ENCODE assay signal across 37 cellular contexts in the genomic region with DNA sequence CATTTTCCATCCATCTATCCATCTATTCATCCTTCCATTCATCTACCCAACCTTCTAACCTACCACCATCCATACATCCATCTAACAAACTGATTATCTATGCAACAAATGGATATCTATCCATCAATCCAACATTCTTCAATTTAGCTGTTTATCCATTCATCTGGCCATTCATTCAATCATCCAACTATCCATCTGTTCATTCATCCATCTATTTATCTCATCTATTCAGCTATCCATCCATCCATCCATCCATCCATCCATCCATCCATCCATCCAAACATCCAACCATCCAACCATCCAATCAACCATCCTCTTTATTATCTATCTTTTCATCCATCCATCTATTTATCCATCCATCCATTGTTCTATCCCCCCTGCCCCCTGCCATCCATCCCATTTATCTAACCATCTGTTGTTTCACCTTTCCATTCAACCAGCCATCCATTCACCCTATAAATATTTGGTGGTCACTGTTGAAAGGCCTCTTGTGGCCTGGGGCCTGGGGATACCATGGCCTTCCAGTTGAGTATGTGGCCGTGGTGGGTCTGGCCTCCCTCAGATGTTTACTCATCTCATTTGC.
"Had no signal": no experiment of that assay in that cellular context is flagged by ENCODE, and none has a peak within 500 bp of the region (broad histone marks: within the 10 kb centered on the region; RNA-seq: fewer than 3 reads in every experiment).

No MANE protein-coding gene starts in this region.

- H3K27me3 ChIP-seq: ascending aorta, cardiac muscle cell had no signal

- H3K9me3 ChIP-seq: ascending aorta had no signal

- H3K27me3 Mint-ChIP-seq: activated B cell treated with CpG ODN at 0.5 μM for 24 hours; activated CD4-positive, alpha-beta memory T cell treated with anti-CD3 and anti-CD28 coated beads for 36 hours; activated CD4-positive, alpha-beta T cell treated with anti-CD3 and anti-CD28 coated beads, Interleukin-2, amount 10 ng/mL, durations not matched to agents 24 days and 14 days; activated CD8-positive, alpha-beta T cell treated with anti-CD3 and anti-CD28 coated beads for 36 hours; activated naive CD4-positive, alpha-beta T cell treated with anti-CD3 and anti-CD28 coated beads, Interleukin-2, amount 10 ng/mL, durations not matched to agents 7 days and 5 days; activated naive CD4-positive, alpha-beta T cell treated with anti-CD3 and anti-CD28 coated beads, Interleukin-2, amount 50 U/mL, for 24 hours; activated naive CD8-positive, alpha-beta T cell; activated naive CD8-positive, alpha-beta T cell treated with anti-CD3 and anti-CD28 coated beads, Interleukin-2, amount 10 ng/mL, durations not matched to agents 7 days and 5 days; activated naive CD8-positive, alpha-beta T cell treated with anti-CD3 and anti-CD28 coated beads, Interleukin-2, amount 50 U/mL, for 24 hours; brain; central memory CD8-positive, alpha-beta T cell had no signal

- H3K27ac Mint-ChIP-seq: activated B cell treated with CpG ODN at 0.5 μM for 24 hours; activated CD4-positive, alpha-beta memory T cell treated with anti-CD3 and anti-CD28 coated beads for 36 hours; activated CD4-positive, alpha-beta T cell treated with anti-CD3 and anti-CD28 coated beads, Interleukin-2, amount 10 ng/mL, durations not matched to agents 24 days and 14 days; activated CD8-positive, alpha-beta T cell treated with anti-CD3 and anti-CD28 coated beads for 36 hours; activated naive CD4-positive, alpha-beta T cell treated with anti-CD3 and anti-CD28 coated beads, Interleukin-2, amount 10 ng/mL, durations not matched to agents 7 days and 5 days; activated naive CD4-positive, alpha-beta T cell treated with anti-CD3 and anti-CD28 coated beads, Interleukin-2, amount 50 U/mL, for 24 hours; activated naive CD8-positive, alpha-beta T cell; activated naive CD8-positive, alpha-beta T cell treated with anti-CD3 and anti-CD28 coated beads, Interleukin-2, amount 10 ng/mL, durations not matched to agents 7 days and 5 days; activated naive CD8-positive, alpha-beta T cell treated with anti-CD3 and anti-CD28 coated beads, Interleukin-2, amount 50 U/mL, for 24 hours; activated T-cell treated with anti-CD3 and anti-CD28 coated beads, Interleukin-2, amount 50 U/mL, for 72 hours; activated T-helper 1 cell treated with anti-CD3 and anti-CD28 coated beads, Interleukin-12 subunit alpha, Interleukin-12 subunit beta, Interleukin-2, Interleukin-4 antibody, amounts not matched to agents 30 ng/mL and 10 ng/mL and 1 ng/mL, durations not matched to agents 14 hours and 24 hours and 36 hours; activated T-helper 2 cell treated with anti-CD3 and anti-CD28 coated beads, Interferon-gamma antibody, Interleukin-2, Interleukin-4, amounts not matched to agents 10 μg/mL and 5 μg/mL and 100 μg/mL, durations not matched to agents 14 hours and 24 hours and 36 hours; brain; T-helper 1 cell treated with Interleukin-12 subunit alpha and Interleukin-12 subunit beta and Interleukin-4 antibody, amounts not matched to agents 30 μg/mL and 1 μg/mL, for 36 hours; T-helper 2 cell treated with Interferon-gamma antibody and Interleukin-4, amounts not matched to agents 5 μg/mL and 100 μg/mL, for 36 hours had no signal

- ATAC-seq: activated CD8-positive, alpha-beta T cell treated with anti-CD3 and anti-CD28 coated beads for 36 hours; activated naive CD8-positive, alpha-beta T cell treated with anti-CD3 and anti-CD28 coated beads, Interleukin-2, amount 50 U/mL, for 24 hours; activated T-cell treated with anti-CD3 and anti-CD28 coated beads, Interleukin-2, amount 50 U/mL, for 4 hours; activated T-cell treated with anti-CD3 and anti-CD28 coated beads, Interleukin-2, amount 50 U/mL, for 72 hours had no signal

- H3K4me3 Mint-ChIP-seq: activated B cell treated with CpG ODN at 0.5 μM for 24 hours; activated CD4-positive, alpha-beta memory T cell treated with anti-CD3 and anti-CD28 coated beads for 36 hours; activated CD4-positive, alpha-beta T cell treated with anti-CD3 and anti-CD28 coated beads, Interleukin-2, amount 10 ng/mL, durations not matched to agents 24 days and 14 days; activated CD8-positive, alpha-beta T cell treated with anti-CD3 and anti-CD28 coated beads for 36 hours; activated naive CD4-positive, alpha-beta T cell treated with anti-CD3 and anti-CD28 coated beads, Interleukin-2, amount 10 ng/mL, durations not matched to agents 7 days and 5 days; activated naive CD4-positive, alpha-beta T cell treated with anti-CD3 and anti-CD28 coated beads, Interleukin-2, amount 50 U/mL, for 24 hours; activated naive CD8-positive, alpha-beta T cell; activated naive CD8-positive, alpha-beta T cell treated with anti-CD3 and anti-CD28 coated beads, Interleukin-2, amount 10 ng/mL, durations not matched to agents 7 days and 5 days; activated naive CD8-positive, alpha-beta T cell treated with anti-CD3 and anti-CD28 coated beads, Interleukin-2, amount 50 U/mL, for 24 hours; activated T-cell treated with anti-CD3 and anti-CD28 coated beads, Interleukin-2, amount 50 U/mL, for 4 hours; activated T-cell treated with anti-CD3 and anti-CD28 coated beads, Interleukin-2, amount 50 U/mL, for 72 hours; activated T-helper 1 cell treated with anti-CD3 and anti-CD28 coated beads, Interleukin-12 subunit alpha, Interleukin-12 subunit beta, Interleukin-2, Interleukin-4 antibody, amounts not matched to agents 30 ng/mL and 10 ng/mL and 1 ng/mL, durations not matched to agents 14 hours and 24 hours and 36 hours; brain; central memory CD8-positive, alpha-beta T cell; T-helper 1 cell treated with Interleukin-12 subunit alpha and Interleukin-12 subunit beta and Interleukin-4 antibody, amounts not matched to agents 30 μg/mL and 1 μg/mL, for 36 hours; T-helper 2 cell treated with Interferon-gamma antibody and Interleukin-4, amounts not matched to agents 5 μg/mL and 100 μg/mL, for 36 hours had no signal

- H3K9me3 Mint-ChIP-seq: activated B cell treated with CpG ODN at 0.5 μM for 24 hours; activated CD4-positive, alpha-beta memory T cell treated with anti-CD3 and anti-CD28 coated beads for 36 hours; activated CD8-positive, alpha-beta T cell treated with anti-CD3 and anti-CD28 coated beads for 36 hours; activated naive CD4-positive, alpha-beta T cell treated with anti-CD3 and anti-CD28 coated beads, Interleukin-2, amount 10 ng/mL, durations not matched to agents 7 days and 5 days; activated naive CD4-positive, alpha-beta T cell treated with anti-CD3 and anti-CD28 coated beads, Interleukin-2, amount 50 U/mL, for 24 hours; activated naive CD8-positive, alpha-beta T cell treated with anti-CD3 and anti-CD28 coated beads, Interleukin-2, amount 10 ng/mL, durations not matched to agents 7 days and 5 days; activated naive CD8-positive, alpha-beta T cell treated with anti-CD3 and anti-CD28 coated beads, Interleukin-2, amount 50 U/mL, for 24 hours; activated T-cell treated with anti-CD3 and anti-CD28 coated beads, Interleukin-2, amount 50 U/mL, for 4 hours; activated T-cell treated with anti-CD3 and anti-CD28 coated beads, Interleukin-2, amount 50 U/mL, for 72 hours; activated T-helper 2 cell treated with anti-CD3 and anti-CD28 coated beads, Interferon-gamma antibody, Interleukin-2, Interleukin-4, amounts not matched to agents 10 μg/mL and 5 μg/mL and 100 μg/mL, durations not matched to agents 14 hours and 24 hours and 36 hours; brain; central memory CD8-positive, alpha-beta T cell; T-helper 1 cell treated with Interleukin-12 subunit alpha and Interleukin-12 subunit beta and Interleukin-4 antibody, amounts not matched to agents 30 μg/mL and 1 μg/mL, for 36 hours; T-helper 2 cell treated with Interferon-gamma antibody and Interleukin-4, amounts not matched to agents 5 μg/mL and 100 μg/mL, for 36 hours had no signal

- FAIRE-seq: TTC549 had no signal

- H3K27ac ChIP-seq: ascending aorta, cardiac muscle cell, VCaP had no signal

- H3K4me1 Mint-ChIP-seq: activated B cell treated with CpG ODN at 0.5 μM for 24 hours; activated naive CD4-positive, alpha-beta T cell treated with anti-CD3 and anti-CD28 coated beads, Interleukin-2, amount 10 ng/mL, durations not matched to agents 7 days and 5 days; central memory CD8-positive, alpha-beta T cell had no signal

- DNase-seq: activated B cell treated with CpG ODN at 0.5 μM for 24 hours; activated CD4-positive, alpha-beta memory T cell treated with anti-CD3 and anti-CD28 coated beads for 36 hours; activated CD4-positive, alpha-beta T cell treated with anti-CD3 and anti-CD28 coated beads for 4 hours; activated CD4-positive, alpha-beta T cell treated with anti-CD3 and anti-CD28 coated beads, Interleukin-2, amount 10 ng/mL, durations not matched to agents 24 days and 14 days; activated CD4-positive, alpha-beta T cell treated with anti-CD3 and anti-CD28 coated beads, Interleukin-2, amount 50 U/mL, for 1 hour; activated CD4-positive, alpha-beta T cell treated with anti-CD3 and anti-CD28 coated beads, Interleukin-2, amount 50 U/mL, for 4 hours; activated CD4-positive, CD25-positive, alpha-beta regulatory T cell treated with anti-CD3 and anti-CD28 coated beads, Interleukin-2, amount 50 U/mL, for 72 hours; activated CD8-positive, alpha-beta memory T cell treated with anti-CD3 and anti-CD28 coated beads, Interleukin-2, amount 50 U/mL, for 4 hours; activated CD8-positive, alpha-beta T cell treated with anti-CD3 and anti-CD28 coated beads for 36 hours; activated effector memory CD4-positive, alpha-beta T cell treated with Interleukin-2 at 50 U/mL for 16 hours; activated gamma-delta T cell; activated naive CD4-positive, alpha-beta T cell treated with anti-CD3 and anti-CD28 coated beads, Interleukin-2, amount 10 ng/mL, durations not matched to agents 7 days and 5 days; activated naive CD4-positive, alpha-beta T cell treated with Interleukin-2 at 50 U/mL for 16 hours; activated naive CD8-positive, alpha-beta T cell treated with anti-CD3 and anti-CD28 coated beads, Interleukin-2, amount 10 ng/mL, durations not matched to agents 7 days and 5 days; activated naive CD8-positive, alpha-beta T cell treated with anti-CD3 and anti-CD28 coated beads, Interleukin-2, amount 50 U/mL, for 24 hours; activated T-cell treated with anti-CD3 and anti-CD28 coated beads for 4 hours; activated T-cell treated with anti-CD3 and anti-CD28 coated beads, Interleukin-2, amount 50 U/mL, for 1 hour; activated T-cell treated with anti-CD3 and anti-CD28 coated beads, Interleukin-2, amount 50 U/mL, for 4 hours; activated T-cell treated with anti-CD3 and anti-CD28 coated beads, Interleukin-2, amount 50 U/mL, for 72 hours; amygdala; anterior cingulate cortex; caudate nucleus; cerebellar nuclear complex; T-helper 2 cell; T-helper 9 cell had no signal

- H3K4me3 ChIP-seq: ascending aorta, cardiac muscle cell had no signal
